ENCODE assay signal across 8 cellular contexts in the genomic region with DNA sequence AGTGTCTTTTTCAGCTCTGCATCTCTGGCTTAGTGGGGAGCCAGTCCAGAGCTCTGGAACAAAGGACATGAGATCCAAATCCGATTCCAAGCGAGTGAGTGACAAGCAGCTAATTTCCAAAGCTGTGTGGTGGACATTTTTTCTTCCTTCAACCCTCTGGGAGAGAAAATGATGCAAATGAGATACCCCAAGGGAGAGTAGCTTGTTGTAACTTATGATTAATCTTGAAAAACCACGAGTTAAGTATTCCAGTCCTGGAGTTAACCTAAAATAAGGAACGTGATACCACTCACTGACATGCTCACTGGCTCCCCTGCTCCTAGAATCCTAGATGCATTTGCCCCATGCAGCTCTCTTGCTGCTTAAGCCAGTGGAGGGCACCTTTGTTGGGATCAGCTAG.
"Had no signal": no experiment of that assay in that cellular context is flagged by ENCODE, and none has a peak within 500 bp of the region (broad histone marks: within the 10 kb centered on the region; RNA-seq: fewer than 3 reads in every experiment).

No MANE protein-coding gene starts in this region.

- H3K4me1 ChIP-seq: HAP-1 had no signal

- H3K36me3 ChIP-seq: HAP-1 had no signal

- ATAC-seq: HCT116, HepG2 had no signal

- H3K27ac ChIP-seq: HL-60 had no signal

- H3K9me3 ChIP-seq: HAP-1 had no signal

- DNase-seq: GOT3, H7, HFFc6, KBM-7 had no signal

- H3K4me3 ChIP-seq: HAP-1 had no signal
